ENCODE assay signal across 29 cellular contexts in the genomic region with DNA sequence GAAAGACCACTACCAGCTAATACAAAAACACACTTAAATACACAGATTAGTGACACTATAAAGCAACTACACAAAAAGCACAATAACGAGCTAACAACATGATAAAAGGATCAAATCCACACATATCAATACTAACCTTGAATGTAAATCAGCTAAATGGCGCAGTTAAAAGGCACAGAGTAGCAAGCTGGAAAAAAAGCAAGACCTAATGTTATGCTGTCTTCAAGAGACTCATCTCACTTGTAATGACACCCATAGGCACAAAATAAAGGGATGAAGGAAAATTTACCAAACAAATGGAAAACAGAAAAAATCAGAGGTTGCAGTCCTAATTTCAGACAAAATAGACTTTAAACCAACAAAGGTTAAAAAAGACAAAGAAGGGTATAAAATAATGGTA.
"Had no signal": no experiment of that assay in that cellular context is flagged by ENCODE, and none has a peak within 500 bp of the region (broad histone marks: within the 10 kb centered on the region; RNA-seq: fewer than 3 reads in every experiment).

No MANE protein-coding gene starts in this region.

- H3K27ac Mint-ChIP-seq: dendritic cell treated with granulocyte-macrophage colony-stimulating factor and Interleukin-4, amounts not matched to agents 40 ng/mL and 50 ng/mL, for 4 days; effector memory CD8-positive, alpha-beta T cell; endodermal cell had no signal

- DNase-seq: colonic mucosa; cortex of kidney; dermis blood vessel endothelial cell; dorsolateral prefrontal cortex; effector CD4-positive, alpha-beta T cell; effector CD8-positive, alpha-beta T cell; effector memory CD4-positive, alpha-beta T cell; effector memory CD8-positive, alpha-beta T cell; endodermal cell; erythroblast; esophagus squamous epithelium; foreskin fibroblast; foreskin keratinocyte; foreskin melanocyte; gastrocnemius medialis; glutamatergic neuron; head of caudate nucleus; heart left ventricle; heart right ventricle had no signal

- H3K4me1 Mint-ChIP-seq: endodermal cell had no signal

- H3K4me1 ChIP-seq: colonic mucosa, esophagus muscularis mucosa, esophagus squamous epithelium, foreskin keratinocyte, gastrocnemius medialis, gastroesophageal sphincter, heart left ventricle, heart right ventricle had no signal

- H3K27me3 ChIP-seq: colonic mucosa, dorsolateral prefrontal cortex, esophagus muscularis mucosa, esophagus squamous epithelium, foreskin keratinocyte, gastrocnemius medialis, gastroesophageal sphincter, heart left ventricle, heart right ventricle had no signal

- H3K9me3 ChIP-seq: colonic mucosa had no signal

- H3K4me3 ChIP-seq: colonic mucosa, coronary artery, dorsolateral prefrontal cortex, esophagus muscularis mucosa, esophagus squamous epithelium, gastrocnemius medialis, gastroesophageal sphincter, heart left ventricle, heart right ventricle had no signal

- FAIRE-seq: colon, endometrium, endothelial cell of umbilical vein, frontal cortex had no signal

- H3K4me3 Mint-ChIP-seq: dendritic cell treated with granulocyte-macrophage colony-stimulating factor and Interleukin-4, amounts not matched to agents 40 ng/mL and 50 ng/mL, for 4 days; effector memory CD8-positive, alpha-beta T cell; endodermal cell had no signal

- ATAC-seq: effector memory CD8-positive, alpha-beta T cell; esophagus mucosa; foreskin keratinocyte; gastrocnemius medialis; gastroesophageal sphincter; heart left ventricle; heart right ventricle had no signal

- H3K27me3 Mint-ChIP-seq: dendritic cell treated with granulocyte-macrophage colony-stimulating factor and Interleukin-4, amounts not matched to agents 40 ng/mL and 50 ng/mL, for 4 days; effector memory CD8-positive, alpha-beta T cell had no signal

- H3K36me3 ChIP-seq: colonic mucosa, esophagus muscularis mucosa, esophagus squamous epithelium, gastrocnemius medialis, gastroesophageal sphincter, heart left ventricle, heart right ventricle had no signal

- H3K27ac ChIP-seq: colonic mucosa, coronary artery, dorsolateral prefrontal cortex, epithelial cell of prostate, esophagus muscularis mucosa, esophagus squamous epithelium, foreskin keratinocyte, gastrocnemius medialis, gastroesophageal sphincter, heart left ventricle, heart right ventricle had no signal
